Comparison of ENCODE assay signal across 19 cellular contexts in the genomic region with DNA sequence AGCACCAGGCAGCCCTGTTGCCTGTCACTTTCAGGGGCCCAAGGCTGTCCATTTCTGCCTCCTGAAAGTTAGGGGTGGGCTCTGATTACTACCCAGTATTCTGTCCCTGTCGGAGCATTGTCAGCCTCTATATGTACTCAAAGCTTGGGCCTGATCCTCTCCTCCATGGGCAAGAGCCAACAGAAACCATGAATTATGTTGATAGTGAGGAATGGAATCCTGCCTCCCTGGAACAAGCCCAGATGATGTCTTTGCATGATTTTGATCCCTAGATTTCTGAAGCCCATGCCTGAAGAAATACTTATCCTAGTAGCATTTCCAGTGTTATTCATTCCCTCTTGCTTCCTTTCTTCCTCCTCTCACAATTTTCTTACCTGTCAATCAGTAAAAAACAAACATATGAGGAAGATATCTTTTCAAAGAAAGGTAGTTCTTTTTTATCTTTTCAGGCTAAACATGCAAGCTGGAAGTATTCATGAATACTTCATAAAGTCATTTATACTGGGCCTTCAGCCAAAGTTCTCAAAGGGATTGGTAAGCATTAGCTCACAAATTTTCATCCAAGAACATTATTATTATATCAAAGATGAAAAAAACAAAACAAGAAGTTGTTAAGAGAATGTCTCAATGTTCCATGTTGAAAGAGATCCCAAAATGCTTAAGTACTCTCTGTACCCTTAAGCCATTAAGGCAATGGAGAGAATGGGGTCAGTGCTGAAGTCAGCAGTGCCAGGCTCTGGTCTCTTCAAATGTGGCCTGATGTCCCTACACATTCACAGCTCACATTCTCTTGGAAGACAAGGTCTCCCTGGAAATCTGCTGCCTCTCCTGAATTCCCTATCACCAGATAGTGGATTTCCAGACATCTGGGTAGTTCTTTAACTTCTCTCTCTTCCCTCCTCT.
A peak's percentile ranks its signal among the peaks of the same experiment; 100 is the strongest.
DNase-seq lines count a peak whose midpoint lies in the region; ATAC-seq and TF ChIP-seq lines count a peak whose summit lies in the region.
"Had no signal": no experiment of that assay in that cellular context is flagged by ENCODE, and none has a peak within 500 bp of the region (broad histone marks: within the 10 kb centered on the region; RNA-seq: fewer than 3 reads in every experiment).

No MANE protein-coding gene starts in this region.

- H4K20me1 ChIP-seq in PC-3 (ENCODE audit: low read length) = no peaks in the 10 kb centered on the region

- intact Hi-C loops in lower lobe of right lung (cut with DNase I) (no loop called here), tibial artery (cut with DNase I; ENCODE audit: low total_unique reads) (no loop called here), PC-3 (cut with micrococcal nuclease) (no loop called here)

- TF ChIP-seq CTCF in lower lobe of right lung (IDR thresholded peaks at IDR 0.05) = no peak
- no peak for TF ChIP-seq CTCF in tibial artery (IDR thresholded peaks at IDR 0.05)
- TF ChIP-seq CTCF in PC-3 (conservative IDR thresholded peaks at IDR 0.05; ENCODE audit: low read depth, low read length) = no peak

- CTCF ChIA-PET in PC-3 (lab: Charles Lee) = interaction anchor here (0.7 kb wide), 1 partner anchor 64 kb away, joined by 3 read pairs; no protein-coding TSS in a partner anchor

- H3K27me3 ChIP-seq in lower lobe of right lung (ENCODE audit: low read depth) = no peaks in the 10 kb centered on the region
- H3K27me3 ChIP-seq in tibial artery = no peaks in the 10 kb centered on the region
- H3K27me3 ChIP-seq in PC-3 (ENCODE audit: low read length) = no peaks in the 10 kb centered on the region
- H3K27me3 ChIP-seq: brain microvascular endothelial cell, left lung had no signal

- BruUV-seq in PC-3 (replicated peaks; lab: Mats Ljungman, UMichigan) = no TSS peak

- H3K9me2 ChIP-seq in PC-3 (replicated peaks; ENCODE audit: low read length) = no peaks in the 10 kb centered on the region

- H3K4me1 ChIP-seq in lower lobe of right lung (peaks cover 4% of the 10 kb centered on the region), tibial artery (peaks cover 0 to 34% (median 12%) of the 10 kb centered on the region in 4 donors), PC-3 (ENCODE audit: insufficient read depth, low read length) (no peaks in the 10 kb centered on the region)

- no peaks in the 10 kb centered on the region for H3K36me3 ChIP-seq in lower lobe of right lung
- no peaks in the 10 kb centered on the region for H3K36me3 ChIP-seq in tibial artery
- H3K36me3 ChIP-seq in PC-3 (ENCODE audit: low read depth, low read length) = no peaks in the 10 kb centered on the region
- H3K36me3 ChIP-seq: brain microvascular endothelial cell, left lung had no signal

- DNase-seq in NCI-H226 = peak; percentile 62
- peak; percentile 1 for DNase-seq in fibroblast of gingiva (ENCODE audit: low read depth)
- DNase-seq in lower lobe of right lung = no peak
- no peak for DNase-seq in tibial artery
- no peak for DNase-seq in kidney glomerular epithelial cell (lab: John Stamatoyannopoulos, UW)
- no peak for DNase-seq in PC-3
- DNase-seq in activated T-cell treated with anti-CD3 and anti-CD28 coated beads, Interleukin-2, amount 50 U/mL, for 1 hour = no peak
- DNase-seq: activated CD4-positive, alpha-beta memory T cell treated with anti-CD3 and anti-CD28 coated beads, Interleukin-2, amount 10 ng/mL, durations not matched to agents 7 days and 5 days; activated T-cell treated with anti-CD3 and anti-CD28 coated beads, Interleukin-2, amount 50 U/mL, for 48 hours; foreskin melanocyte; GF-D8; left lung; NCI-H2029 treated with DMSO at 0.1 percent for 48 hours; NCI-H510A; posterior cingulate gyrus; stimulated activated CD4-positive, alpha-beta T cell treated with anti-CD3 and anti-CD28 coated beads, Interleukin-15, amount 100 ng/mL, for 24 hours had no signal

- H3K9me3 ChIP-seq in lower lobe of right lung (no peaks in the 10 kb centered on the region), tibial artery (no peaks in the 10 kb centered on the region), PC-3 (ENCODE audit: low read length) (no peaks in the 10 kb centered on the region)
- H3K9me3 ChIP-seq: left lung had no signal

- no peak overlapping the region for H3K4me3 ChIP-seq in lower lobe of right lung
- H3K4me3 ChIP-seq in tibial artery = no peak overlapping the region
- no peak overlapping the region for H3K4me3 ChIP-seq in PC-3 (ENCODE audit: low read length)
- H3K4me3 ChIP-seq: left lung had no signal

- H3K27ac ChIP-seq in lower lobe of right lung = peak overlapping the region; percentile 39
- H3K27ac ChIP-seq in tibial artery = peak overlapping the region; percentile 31 to 77
- H3K27ac ChIP-seq in PC-3 (ENCODE audit: low read length) = no peak overlapping the region
- H3K27ac ChIP-seq: brain microvascular endothelial cell, VCaP had no signal

- no peaks in the 10 kb centered on the region for H3K79me2 ChIP-seq in PC-3 (ENCODE audit: low read length)

- H3K9ac ChIP-seq in PC-3 (ENCODE audit: low read length) = no peak overlapping the region

- H2AFZ ChIP-seq in PC-3 (ENCODE audit: low read length) = no peak overlapping the region

- ATAC-seq in lower lobe of right lung = peak; percentile 45 to 57
- ATAC-seq in PC-3 = no peak
- no peak for ATAC-seq in HG02678 (IDR thresholded peaks at IDR 0.05; ENCODE audit: unreplicated experiment)
- ATAC-seq: left lung had no signal

- no peak overlapping the region for H3K4me2 ChIP-seq in PC-3 (ENCODE audit: low read length)

- H3F3A ChIP-seq in PC-3 (ENCODE audit: low read length, unreplicated experiment) = no peaks in the 10 kb centered on the region

- POLR2A ChIA-PET in PC-3 (lab: Charles Lee; ENCODE audit: unreplicated experiment) = no interaction called here

Comparison
In these comparisons a context has a peak if more than half of its experiments do, and no peak if none do; other contexts are left out.
1. DNase-seq: peak in NCI-H226 (single experiment) and fibroblast of gingiva (single experiment); none in lower lobe of right lung (single experiment), tibial artery (0 of 2), kidney glomerular epithelial cell (single experiment), PC-3 (single experiment) and activated T-cell treated with anti-CD3 and anti-CD28 coated beads, Interleukin-2, amount 50 U/mL, for 1 hour (single experiment).
2. ATAC-seq: peak in lower lobe of right lung (2 of 2); none in PC-3 (single experiment) and HG02678 (single experiment).